ENCODE assay signal across 8 cellular contexts in genomic region chr15:93029613-93030429, GRCh38. TPM values are rescaled to one million over a fixed set of nuclear protein-coding genes. Genes with fewer than 3 reads are reported as not detected.
DNase-seq lines count a peak whose midpoint lies in the region; ATAC-seq and TF ChIP-seq lines count a peak whose summit lies in the region.

No MANE protein-coding gene starts in this region.

- no peaks in the 10 kb centered on the region for H3K27me3 Mint-ChIP-seq in T-helper 17 cell

- peaks cover 3% of the 10 kb centered on the region for H3K36me3 Mint-ChIP-seq in T-helper 17 cell (ENCODE audit: low read depth)

- H3K4me3 ChIP-seq in foreskin fibroblast (ENCODE audit: low read depth in 1 of 2, low read length in 2 of 2) (no peak overlapping the region), rectal smooth muscle tissue (ENCODE audit: low read length) (no peak overlapping the region)

- H3K9me3 ChIP-seq in T-helper 17 cell (ENCODE audit: control insufficient read depth, low read length, poor library complexity, severe bottlenecking), result no peaks in the 10 kb centered on the region

- no peak for TF ChIP-seq CTCF in foreskin fibroblast (IDR thresholded peaks at IDR 0.05; ENCODE audit: low read depth, low read length)

- peak overlapping the region; percentile 61 for H3K4me3 Mint-ChIP-seq in T-helper 17 cell

- no peaks in the 10 kb centered on the region for H3K27me3 ChIP-seq in rectal smooth muscle tissue (ENCODE audit: control insufficient read depth, insufficient read depth, low read length)

- H3K27ac ChIP-seq in rectal smooth muscle tissue (ENCODE audit: low read depth, low read length), result peak overlapping the region; percentile 91

- ATAC-seq in T-helper 17 cell (peak; percentile 8), GM19452 (IDR thresholded peaks at IDR 0.05; ENCODE audit: unreplicated experiment) (no peak)

- H3K4me1 Mint-ChIP-seq in T-helper 17 cell, result peaks cover 33% of the 10 kb centered on the region

- DNase-seq in ELF-1 (ENCODE audit: low read depth, low spot score), result peak; percentile 44
- DNase-seq in T-helper 17 cell, result no peak
- peak; percentile 25 to 64 for DNase-seq in foreskin fibroblast
- DNase-seq in stimulated activated CD4-positive, alpha-beta T cell treated with anti-CD3 and anti-CD28 coated beads, Interleukin-1b, Interleukin-23, amount 100 ng/mL, for 48 hours, result no peak
- DNase-seq in NCI-H128 (lab: John Stamatoyannopoulos, UW; ENCODE audit: unreplicated experiment), result no peak
- DNase-seq in stimulated activated naive CD4-positive, alpha-beta T cell treated with Interleukin-2 at 50 U/mL for 16 hours (lab: John Stamatoyannopoulos, UW), result no peak

- H3K4me1 ChIP-seq in rectal smooth muscle tissue (ENCODE audit: control insufficient read depth, insufficient read depth, low read length), result peaks cover 42% of the 10 kb centered on the region

- no peak overlapping the region for H3K9ac ChIP-seq in rectal smooth muscle tissue (ENCODE audit: low read length)

- H3K36me3 ChIP-seq in rectal smooth muscle tissue (ENCODE audit: control insufficient read depth, insufficient read depth, low read length), result peaks cover 15% of the 10 kb centered on the region

- peak overlapping the region; percentile 79 for H3K27ac Mint-ChIP-seq in T-helper 17 cell

RNA-seq across cellular contexts. Expression of gene RGMA, which starts 59.2 kb away (rescaled TPM):
- not detected for total RNA-seq in T-helper 17 cell

Comparison
In these comparisons a context has a peak if more than half of its experiments do, and no peak if none do; other contexts are left out.
1. DNase-seq: peak in ELF-1 (single experiment) and foreskin fibroblast (2 of 2); none in T-helper 17 cell (0 of 3), stimulated activated CD4-positive, alpha-beta T cell treated with anti-CD3 and anti-CD28 coated beads, Interleukin-1b, Interleukin-23, amount 100 ng/mL, for 48 hours (single experiment), NCI-H128 (single experiment) and stimulated activated naive CD4-positive, alpha-beta T cell treated with Interleukin-2 at 50 U/mL for 16 hours (single experiment).